Comparison of ENCODE assay signal across 8 cellular contexts in genomic region chr16:21554795-21555585, GRCh38. TPM values are rescaled to one million over a fixed set of nuclear protein-coding genes. Genes with fewer than 3 reads are reported as not detected.
DNase-seq lines count a peak whose midpoint lies in the region; ATAC-seq and FAIRE-seq lines count a peak whose summit lies in the region.

No MANE protein-coding gene starts in this region.

- H3K27me3 ChIP-seq in right cardiac atrium (ENCODE audit: control insufficient read depth, insufficient read depth): no peaks in the 10 kb centered on the region

- no peaks in the 10 kb centered on the region for H3K4me1 ChIP-seq in right cardiac atrium (ENCODE audit: control insufficient read depth, insufficient read depth, low read length)

- 34% methylated on average over 41 of the region's 41 CpGs for WGBS in right cardiac atrium

- H3K9me3 ChIP-seq in right cardiac atrium (ENCODE audit: control insufficient read depth, low read length): no peaks in the 10 kb centered on the region

- H3K4me3 ChIP-seq in right cardiac atrium (ENCODE audit: low read length): no peak overlapping the region

- ATAC-seq in HG02970 (IDR thresholded peaks at IDR 0.05; ENCODE audit: low FRiP score, unreplicated experiment): peak; percentile 93
- ATAC-seq in right cardiac atrium: peak; percentile 76 to 83

- DNase-seq in GM18507 (ENCODE audit: extremely low spot score, insufficient read length, low read depth) (peak; percentile 99), NCI-H146 treated with DMSO at 0.1 percent for 48 hours (lab: John Stamatoyannopoulos, UW; ENCODE audit: unreplicated experiment) (peak; percentile 66), T-helper 1 cell (peak; percentile 71 to 92 (median 82)), amniotic epithelial cell (ENCODE audit: low read depth) (peak; percentile 48), right cardiac atrium (peak; percentile 90 to 95 (median 95)), renal cortical epithelial cell (ENCODE audit: low read depth) (peak; percentile 33), NCI-H187 treated with DMSO at 0.1 percent for 48 hours (lab: John Stamatoyannopoulos, UW) (no peak)

- peak; percentile 95 for FAIRE-seq in GM18507 (lab: Jason Lieb, UNC)

- H3K27ac ChIP-seq in right cardiac atrium (ENCODE audit: low read length): no peak overlapping the region

- intact Hi-C loops in right cardiac atrium (cut with DNase I): loop anchor here in 2 of 4 donors (10.0 kb wide), 2 partner anchors 50 to 400 kb away; partner anchors contain the start of genes DNAH3 (in 1 of the 2) and LDAF1 (in 1 of the 2)

RNA-seq across cellular contexts. Expression of gene METTL9, which starts 44.4 kb away (rescaled TPM):
- total RNA-seq in right cardiac atrium (10 to 100 TPM; 59.4 to 63.2 (median 61.2) TPM), renal cortical epithelial cell (164 and 204 TPM in 2 replicates)
- polyA plus RNA-seq in right cardiac atrium: 31.5 TPM
